In genomic region chr3:131380830-131381444, GRCh38 we compare ENCODE assay signal across 8 cellular contexts. TPM values are rescaled to one million over a fixed set of nuclear protein-coding genes. Genes with fewer than 3 reads are reported as not detected.
A peak's percentile ranks its signal among the peaks of the same experiment; 100 is the strongest.
DNase-seq lines count a peak whose midpoint lies in the region; ATAC-seq, FAIRE-seq and TF ChIP-seq lines count a peak whose summit lies in the region.
"Not testable (repeated sequence)": the region's sequence is repeated elsewhere in the genome, so short reads cannot be mapped to it uniquely, and the experiment has no call there.

No MANE protein-coding gene starts in this region.

- H3K27ac ChIP-seq in coronary artery (peak overlapping the region; percentile 83 to 85), iPS-18a (ENCODE audit: low read length) (peak overlapping the region; percentile 31), neutrophil (peak overlapping the region; percentile 89), upper lobe of right lung (peak overlapping the region; percentile 95)

- FAIRE-seq in GM12891 (lab: Jason Lieb, UNC): peak; percentile 77

- peaks cover 28% of the 10 kb centered on the region for H3K4me1 Mint-ChIP-seq in activated CD4-positive, alpha-beta T cell treated with anti-CD3 and anti-CD28 coated beads, Interleukin-2, amount 10 ng/mL, durations not matched to agents 7 days and 5 days

- intact Hi-C loops in upper lobe of right lung (cut with DNase I): not testable (repeated sequence)

- H3K4me3 Mint-ChIP-seq in activated CD4-positive, alpha-beta T cell treated with anti-CD3 and anti-CD28 coated beads, Interleukin-2, amount 10 ng/mL, durations not matched to agents 7 days and 5 days: peak overlapping the region; percentile 93

- H3K36me3 ChIP-seq in iPS-18a (ENCODE audit: control insufficient read depth, low read depth, low read length) (peaks cover 12% of the 10 kb centered on the region), neutrophil (peaks cover 13% of the 10 kb centered on the region), upper lobe of right lung (peaks cover 16% of the 10 kb centered on the region)

- peak; percentile 1 for ATAC-seq in upper lobe of right lung

- H3K9me3 ChIP-seq in iPS-18a (ENCODE audit: control insufficient read depth, low read depth, low read length); neutrophil; upper lobe of right lung: not testable (repeated sequence)

- CTCF ChIA-PET in activated CD4-positive, alpha-beta T cell treated with anti-CD3 and anti-CD28 coated beads, Interleukin-2, amount 10 ng/mL, durations not matched to agents 7 days and 5 days (lab: Charles Lee): interaction anchor here (0.8 to 1.5 kb wide), 2 partner anchors 208 to 275 kb away, joined by 3 read pairs; no protein-coding TSS in a partner anchor

- not testable (repeated sequence) for TF ChIP-seq CTCF in HFF-Myc (IDR thresholded peaks at IDR 0.05; ENCODE audit: low read depth, low read length, missing control alignments); coronary artery (IDR thresholded peaks at IDR 0.05); neutrophil (IDR thresholded peaks at IDR 0.05); upper lobe of right lung (IDR thresholded peaks at IDR 0.05)

- not testable (repeated sequence) for H3K27me3 ChIP-seq in iPS-18a (ENCODE audit: control insufficient read depth, insufficient read depth, low read length); neutrophil; upper lobe of right lung

- DNase-seq in GM12891 (ENCODE audit: insufficient read length, low spot score); HFF-Myc (ENCODE audit: extremely low read depth, low read depth); activated CD4-positive, alpha-beta T cell treated with anti-CD3 and anti-CD28 coated beads, Interleukin-2, amount 10 ng/mL, durations not matched to agents 7 days and 5 days; coronary artery (ENCODE audit: low spot score); upper lobe of right lung: not testable (repeated sequence)
- peak; percentile 30 for DNase-seq in M059J (ENCODE audit: low read depth)

- peak overlapping the region; percentile 73 for H3K9ac ChIP-seq in iPS-18a (ENCODE audit: low read length)

- POLR2A ChIA-PET in activated CD4-positive, alpha-beta T cell treated with anti-CD3 and anti-CD28 coated beads, Interleukin-2, amount 10 ng/mL, durations not matched to agents 7 days and 5 days (lab: Charles Lee): not testable (repeated sequence)

- H3K36me3 Mint-ChIP-seq in activated CD4-positive, alpha-beta T cell treated with anti-CD3 and anti-CD28 coated beads, Interleukin-2, amount 10 ng/mL, durations not matched to agents 7 days and 5 days (ENCODE audit: low read depth): peaks cover 14% of the 10 kb centered on the region

- H3K9me3 Mint-ChIP-seq in activated CD4-positive, alpha-beta T cell treated with anti-CD3 and anti-CD28 coated beads, Interleukin-2, amount 10 ng/mL, durations not matched to agents 7 days and 5 days: not testable (repeated sequence)

- H3K27ac Mint-ChIP-seq in activated CD4-positive, alpha-beta T cell treated with anti-CD3 and anti-CD28 coated beads, Interleukin-2, amount 10 ng/mL, durations not matched to agents 7 days and 5 days: peak overlapping the region; percentile 99

- H3K4me3 ChIP-seq in HFF-Myc (replicated peaks; ENCODE audit: low read depth, low read length) (peak overlapping the region; percentile 85), coronary artery (peak overlapping the region; percentile 88), iPS-18a (ENCODE audit: low read length) (peak overlapping the region; percentile 97), neutrophil (ENCODE audit: low read depth in 1 of 2, low read length in 1 of 2) (peak overlapping the region; percentile 89 to 90), upper lobe of right lung (peak overlapping the region; percentile 87)

- not testable (repeated sequence) for H3K4me1 ChIP-seq in iPS-18a (ENCODE audit: control insufficient read depth, low read depth, low read length)
- H3K4me1 ChIP-seq in neutrophil (ENCODE audit: control insufficient read depth in 1 of 2, insufficient read depth in 1 of 2, low read depth in 1 of 2, low read length in 1 of 2): peaks cover 30 to 34% of the 10 kb centered on the region in 2 experiments
- H3K4me1 ChIP-seq in upper lobe of right lung: peaks cover 35% of the 10 kb centered on the region

- not testable (repeated sequence) for TF ChIP-seq POLR2A in GM12891 (IDR thresholded peaks at IDR 0.05; ENCODE audit: low read depth, low read length)

- not testable (repeated sequence) for H3K27me3 Mint-ChIP-seq in activated CD4-positive, alpha-beta T cell treated with anti-CD3 and anti-CD28 coated beads, Interleukin-2, amount 10 ng/mL, durations not matched to agents 7 days and 5 days

TF ChIP-seq in GM12891, 5 proteins besides CTCF, POLR2A, EP300 and RAD21:
- TF ChIP-seq POU2F2 (IDR thresholded peaks at IDR 0.05; ENCODE audit: low read depth, low read length): 0 out of 2 replicates have a peak, but pooled peaks have one; percentile 38

RNA-seq across cellular contexts. Expression of gene NUDT16, which starts 0.6 kb away (rescaled TPM):
- 8.7 TPM for polyA plus RNA-seq in GM12891 (2012; ENCODE audit: low read depth, missing spikeins)
- total RNA-seq in M059J (2014; rRNA removed; shearing (Covaris generic)): 7.3 and 12.3 TPM in 2 replicates
- 1 to 10 TPM; 7.3 to 7.5 TPM for total RNA-seq in activated CD4-positive, alpha-beta T cell treated with anti-CD3 and anti-CD28 coated beads, Interleukin-2, amount 10 ng/mL, durations not matched to agents 7 days and 5 days
- total RNA-seq in upper lobe of right lung: 47.2 TPM

Comparison
In these comparisons a context has a peak if more than half of its experiments do, and no peak if none do; other contexts are left out.
1. H3K27ac ChIP-seq: peak in every context shown above with its lines; median percentile 95 in upper lobe of right lung; 89 in neutrophil; 84 in coronary artery; 31 in iPS-18a.